In genomic region chr21:17527240-17527639, GRCh38 we compare ENCODE assay signal across 13 cellular contexts. TPM values are rescaled to one million over a fixed set of nuclear protein-coding genes. Genes with fewer than 3 reads are reported as not detected.
A peak's percentile ranks its signal among the peaks of the same experiment; 100 is the strongest.
DNase-seq lines count a peak whose midpoint lies in the region; ATAC-seq and TF ChIP-seq lines count a peak whose summit lies in the region.
"Had no signal": no experiment of that assay in that cellular context is flagged by ENCODE, and none has a peak within 500 bp of the region (broad histone marks: within the 10 kb centered on the region; RNA-seq: fewer than 3 reads in every experiment).

No MANE protein-coding gene starts in this region.

- H3K27me3 Mint-ChIP-seq in HFFc6 (ENCODE audit: insufficient read depth), result peaks cover 3% of the 10 kb centered on the region; the same call in 1 of the 2 replicates
- H3K27me3 Mint-ChIP-seq in activated CD4-positive, alpha-beta memory T cell treated with anti-CD3 and anti-CD28 coated beads, Interleukin-2, amount 10 ng/mL, durations not matched to agents 7 days and 5 days, result peaks cover 6% of the 10 kb centered on the region
- peaks cover 6% of the 10 kb centered on the region for H3K27me3 Mint-ChIP-seq in T-helper 2 cell treated with Interferon-gamma antibody and Interleukin-4, amounts not matched to agents 5 μg/mL and 100 μg/mL, for 36 hours (ENCODE audit: low read depth)

- H3K9me3 ChIP-seq in osteoblast (ENCODE audit: low read depth, low read length), result no peaks in the 10 kb centered on the region
- H3K9me3 ChIP-seq: esophagus squamous epithelium, thoracic aorta had no signal

- H4K20me1 ChIP-seq in osteoblast (ENCODE audit: insufficient read depth, low read length), result no peaks in the 10 kb centered on the region

- CTCF ChIA-PET in activated CD4-positive, alpha-beta memory T cell treated with anti-CD3 and anti-CD28 coated beads, Interleukin-2, amount 10 ng/mL, durations not matched to agents 7 days and 5 days (lab: Charles Lee), result interaction anchor here (1.7 kb wide), 1 partner anchor 15 kb away, joined by 4 read pairs; the partner anchor contains the start of gene CXADR

- H3K36me3 ChIP-seq in osteoblast (ENCODE audit: insufficient read depth, low read length) (no peaks in the 10 kb centered on the region), H7 (replicated peaks; ENCODE audit: control insufficient read depth, insufficient read depth, low read length) (no peaks in the 10 kb centered on the region)
- H3K36me3 ChIP-seq: esophagus squamous epithelium, thoracic aorta had no signal

- no peak for ATAC-seq in HG03565 (IDR thresholded peaks at IDR 0.05; ENCODE audit: unreplicated experiment)

- no peak overlapping the region for H3K4me3 Mint-ChIP-seq in HFFc6
- no peak overlapping the region for H3K4me3 Mint-ChIP-seq in activated CD4-positive, alpha-beta memory T cell treated with anti-CD3 and anti-CD28 coated beads, Interleukin-2, amount 10 ng/mL, durations not matched to agents 7 days and 5 days
- H3K4me3 Mint-ChIP-seq in T-helper 2 cell treated with Interferon-gamma antibody and Interleukin-4, amounts not matched to agents 5 μg/mL and 100 μg/mL, for 36 hours, result no peak overlapping the region

- H3K27me3 ChIP-seq in osteoblast (ENCODE audit: insufficient read depth, low read length) (no peaks in the 10 kb centered on the region), H7 (ENCODE audit: control insufficient read depth, insufficient read depth, low read length) (no peaks in the 10 kb centered on the region)
- H3K27me3 ChIP-seq: esophagus squamous epithelium had no signal

- DNase-seq in HFFc6, result peak; percentile 25
- peak; percentile 48 for DNase-seq in fibroblast of villous mesenchyme (ENCODE audit: low read depth)
- peak; percentile 35 for DNase-seq in osteoblast (ENCODE audit: insufficient read length, low spot score, missing footprints)
- DNase-seq in activated CD4-positive, alpha-beta memory T cell treated with anti-CD3 and anti-CD28 coated beads, Interleukin-2, amount 10 ng/mL, durations not matched to agents 7 days and 5 days, result no peak
- DNase-seq in T-helper 2 cell treated with Interferon-gamma antibody and Interleukin-4, amounts not matched to agents 5 μg/mL and 100 μg/mL, for 36 hours (ENCODE audit: low spot score), result no peak
- DNase-seq in H7, result no peak
- DNase-seq: esophagus squamous epithelium, GOT3, left cardiac atrium, T-helper 1 cell had no signal

- POLR2A ChIA-PET in activated CD4-positive, alpha-beta memory T cell treated with anti-CD3 and anti-CD28 coated beads, Interleukin-2, amount 10 ng/mL, durations not matched to agents 7 days and 5 days (lab: Charles Lee), result no interaction called here

- H3K4me2 ChIP-seq in osteoblast (ENCODE audit: insufficient read depth, low read length), result no peak overlapping the region

- no peak overlapping the region for H3K27ac Mint-ChIP-seq in HFFc6
- no peak overlapping the region for H3K27ac Mint-ChIP-seq in activated CD4-positive, alpha-beta memory T cell treated with anti-CD3 and anti-CD28 coated beads, Interleukin-2, amount 10 ng/mL, durations not matched to agents 7 days and 5 days
- no peak overlapping the region for H3K27ac Mint-ChIP-seq in T-helper 2 cell treated with Interferon-gamma antibody and Interleukin-4, amounts not matched to agents 5 μg/mL and 100 μg/mL, for 36 hours

- no peaks in the 10 kb centered on the region for H3K9me3 Mint-ChIP-seq in HFFc6
- no peaks in the 10 kb centered on the region for H3K9me3 Mint-ChIP-seq in activated CD4-positive, alpha-beta memory T cell treated with anti-CD3 and anti-CD28 coated beads, Interleukin-2, amount 10 ng/mL, durations not matched to agents 7 days and 5 days
- H3K9me3 Mint-ChIP-seq in T-helper 2 cell treated with Interferon-gamma antibody and Interleukin-4, amounts not matched to agents 5 μg/mL and 100 μg/mL, for 36 hours, result no peaks in the 10 kb centered on the region

- no peaks in the 10 kb centered on the region for H3K4me1 ChIP-seq in osteoblast (ENCODE audit: insufficient read depth, low read length)

- H3K4me3 ChIP-seq in fibroblast of villous mesenchyme (ENCODE audit: low read depth, low read length), result no peak overlapping the region
- H3K4me3 ChIP-seq in osteoblast (ENCODE audit: insufficient read depth, low read length), result no peak overlapping the region
- H3K4me3 ChIP-seq in H7 (ENCODE audit: insufficient read depth, low read depth, low read length), result no peak overlapping the region
- H3K4me3 ChIP-seq: esophagus squamous epithelium, thoracic aorta had no signal

- no peak for TF ChIP-seq CTCF in HFFc6 (IDR thresholded peaks at IDR 0.05)
- no peak for TF ChIP-seq CTCF in VCaP (conservative IDR thresholded peaks at IDR 0.05)
- no peak for TF ChIP-seq CTCF in fibroblast of villous mesenchyme (IDR thresholded peaks at IDR 0.05; ENCODE audit: insufficient read depth, low read depth, low read length)
- no peak for TF ChIP-seq CTCF in osteoblast (IDR thresholded peaks at IDR 0.05; ENCODE audit: extremely low read depth, low read depth, low read length)

- peaks cover 8% of the 10 kb centered on the region for H3K4me1 Mint-ChIP-seq in HFFc6 (ENCODE audit: low read depth)
- peaks cover 4% of the 10 kb centered on the region for H3K4me1 Mint-ChIP-seq in activated CD4-positive, alpha-beta memory T cell treated with anti-CD3 and anti-CD28 coated beads, Interleukin-2, amount 10 ng/mL, durations not matched to agents 7 days and 5 days
- peaks cover 2% of the 10 kb centered on the region for H3K4me1 Mint-ChIP-seq in T-helper 2 cell treated with Interferon-gamma antibody and Interleukin-4, amounts not matched to agents 5 μg/mL and 100 μg/mL, for 36 hours (ENCODE audit: low read depth)

- no peak overlapping the region for H2AFZ ChIP-seq in osteoblast (ENCODE audit: low read length)

- H3K79me2 ChIP-seq in osteoblast (ENCODE audit: insufficient read depth, low read length), result no peaks in the 10 kb centered on the region

- H3K27ac ChIP-seq in VCaP (peak overlapping the region; percentile 27), osteoblast (ENCODE audit: low read depth, low read length) (no peak overlapping the region)
- H3K27ac ChIP-seq: esophagus squamous epithelium, thoracic aorta had no signal

- no peaks in the 10 kb centered on the region for H3K36me3 Mint-ChIP-seq in HFFc6 (ENCODE audit: low read depth)
- H3K36me3 Mint-ChIP-seq in activated CD4-positive, alpha-beta memory T cell treated with anti-CD3 and anti-CD28 coated beads, Interleukin-2, amount 10 ng/mL, durations not matched to agents 7 days and 5 days (ENCODE audit: low read depth), result no peaks in the 10 kb centered on the region
- H3K36me3 Mint-ChIP-seq in T-helper 2 cell treated with Interferon-gamma antibody and Interleukin-4, amounts not matched to agents 5 μg/mL and 100 μg/mL, for 36 hours (ENCODE audit: low read depth), result no peaks in the 10 kb centered on the region

RNA-seq across cellular contexts. Expression of gene CXADR, which starts 14.4 kb away (rescaled TPM):
- total RNA-seq in HFFc6 (2021; fragmentation: NEBNext Ultra II Directional; extraction: Animal tissue kit (Norgen Biotek cat#: 25700)), result under 1 TPM in 4 of 6 experiments, not detected in 2; 0.05 to 0.28 (median 0.09) TPM
- total RNA-seq in fibroblast of villous mesenchyme (0.32 and 0.86 TPM in 2 replicates), osteoblast (under 0.01 and 0.36 TPM in 2 replicates)
- total RNA-seq in activated CD4-positive, alpha-beta memory T cell treated with anti-CD3 and anti-CD28 coated beads, Interleukin-2, amount 10 ng/mL, durations not matched to agents 7 days and 5 days, result under 1 TPM; 0.55 to 0.65 TPM
- total RNA-seq in H7 (2014; rRNA removed; shearing (Covaris generic)), result 96.2 and 113 TPM in 2 replicates

Comparison
In these comparisons a context has a peak if more than half of its experiments do, and no peak if none do; other contexts are left out.
1. DNase-seq: peak in HFFc6 (single experiment), fibroblast of villous mesenchyme (single experiment) and osteoblast (single experiment); none in activated CD4-positive, alpha-beta memory T cell treated with anti-CD3 and anti-CD28 coated beads, Interleukin-2, amount 10 ng/mL, durations not matched to agents 7 days and 5 days (single experiment), T-helper 2 cell treated with Interferon-gamma antibody and Interleukin-4, amounts not matched to agents 5 μg/mL and 100 μg/mL, for 36 hours (single experiment) and H7 (single experiment).
2. RNA of gene CXADR, which starts 14.4 kb away (total RNA-seq): 96.2 to 113 TPM in H7; 0.32 to 0.86 TPM in fibroblast of villous mesenchyme, 0.55 to 0.65 TPM in activated CD4-positive, alpha-beta memory T cell treated with anti-CD3 and anti-CD28 coated beads, Interleukin-2, amount 10 ng/mL, durations not matched to agents 7 days and 5 days, under 0.01 to 0.36 TPM in osteoblast and 0.05 to 0.28 TPM in HFFc6; every median in the first group is over 10 times any median in the second.